ENCODE assay signal across 19 cellular contexts in genomic region chr13:113369881-113370280, GRCh38. TPM values are rescaled to one million over a fixed set of nuclear protein-coding genes. Genes with fewer than 3 reads are reported as not detected.
"Had no signal": no experiment of that assay in that cellular context is flagged by ENCODE, and none has a peak within 500 bp of the region (broad histone marks: within the 10 kb centered on the region; RNA-seq: fewer than 3 reads in every experiment).

No MANE protein-coding gene starts in this region.

- H3K36me3 Mint-ChIP-seq: mesothelial cell of epicardium; natural killer cell treated with Interleukin-12 subunit alpha and Interleukin-12 subunit beta and Interleukin-15 and Interleukin-18, amount 100 ng/mL, for 72 hours; neural progenitor cell had no signal

- ATAC-seq: esophagus mucosa; gastrocnemius medialis; heart right ventricle; left cardiac atrium; psoas muscle; sciatic nerve; stimulated activated naive B cell treated with anti-CD40 and anti-IgM and Interleukin-4, amounts not matched to agents 10 μg/mL and 1 μg/mL and 100 μg/mL, for 72 hours had no signal

- H3K4me1 Mint-ChIP-seq: mesothelial cell of epicardium had no signal

- H3K4me3 ChIP-seq: coronary artery, gastrocnemius medialis, heart right ventricle, neural progenitor cell, psoas muscle, skin epidermis had no signal

- H3K9me3 Mint-ChIP-seq: mesothelial cell of epicardium; natural killer cell treated with Interleukin-12 subunit alpha and Interleukin-12 subunit beta and Interleukin-15 and Interleukin-18, amount 100 ng/mL, for 72 hours; stimulated activated naive B cell treated with anti-CD40 and anti-IgM and Interleukin-4, amounts not matched to agents 10 μg/mL and 1 μg/mL and 100 μg/mL, for 72 hours had no signal

- DNase-seq: caudate nucleus; effector CD8-positive, alpha-beta T cell; gastrocnemius medialis; heart right ventricle; left cardiac atrium; occipital lobe; psoas muscle; retina; stimulated activated CD4-positive, alpha-beta T cell treated with anti-CD3 and anti-CD28 coated beads, Interleukin-2, amount 100 ng/mL, for 24 hours; stimulated activated CD4-positive, alpha-beta T cell treated with anti-CD3 and anti-CD28 coated beads, Interleukin-4, amount 100 ng/mL, for 4 hours; stimulated activated naive B cell treated with anti-CD40 and anti-IgM and Interleukin-4, amounts not matched to agents 10 μg/mL and 1 μg/mL and 100 μg/mL, for 72 hours; trophoblast cell had no signal

- H3K27ac Mint-ChIP-seq: mesothelial cell of epicardium; natural killer cell treated with Interleukin-12 subunit alpha and Interleukin-12 subunit beta and Interleukin-15 and Interleukin-18, amount 100 ng/mL, for 72 hours; neural progenitor cell; stimulated activated naive B cell treated with anti-CD40 and anti-IgM and Interleukin-4, amounts not matched to agents 10 μg/mL and 1 μg/mL and 100 μg/mL, for 72 hours had no signal

- H3K36me3 ChIP-seq: gastrocnemius medialis, heart right ventricle, neural progenitor cell had no signal

- H3K27me3 ChIP-seq: gastrocnemius medialis, neural progenitor cell had no signal

- H3K4me3 Mint-ChIP-seq: mesothelial cell of epicardium; natural killer cell treated with Interleukin-12 subunit alpha and Interleukin-12 subunit beta and Interleukin-15 and Interleukin-18, amount 100 ng/mL, for 72 hours; neural progenitor cell; stimulated activated naive B cell treated with anti-CD40 and anti-IgM and Interleukin-4, amounts not matched to agents 10 μg/mL and 1 μg/mL and 100 μg/mL, for 72 hours had no signal

RNA-seq across cellular contexts. Expression of gene GRTP1, which starts 6.0 kb away (rescaled TPM):
- total RNA-seq: natural killer cell treated with Interleukin-12 subunit alpha and Interleukin-12 subunit beta and Interleukin-15 and Interleukin-18, amount 100 ng/mL, for 72 hours had no signal
